ENCODE assay signal across 20 cellular contexts in genomic region chr4:492412-492811, GRCh38. TPM values are rescaled to one million over a fixed set of nuclear protein-coding genes. Genes with fewer than 3 reads are reported as not detected.
A peak's percentile ranks its signal among the peaks of the same experiment; 100 is the strongest.
DNase-seq lines count a peak whose midpoint lies in the region; ATAC-seq, FAIRE-seq and TF ChIP-seq lines count a peak whose summit lies in the region.
"Had no signal": no experiment of that assay in that cellular context is flagged by ENCODE, and none has a peak within 500 bp of the region (broad histone marks: within the 10 kb centered on the region; RNA-seq: fewer than 3 reads in every experiment).

No MANE protein-coding gene starts in this region.

- in situ Hi-C loops in Panc1 (cut with HindIII; ENCODE audit: low pct_unique_long_range_greater_than_20kb, low sequenced_read_pairs), result no loop called here

- H3K36me3 ChIP-seq in Panc1 (ENCODE audit: control insufficient read depth, insufficient read depth, low read length) (no peaks in the 10 kb centered on the region), endodermal cell (ENCODE audit: control insufficient read depth, insufficient read depth, low read length) (peaks cover 64% of the 10 kb centered on the region), small intestine (ENCODE audit: control insufficient read depth in 2 of 2, insufficient read depth in 2 of 2, low read length in 2 of 2) (peaks cover 0 to 9% of the 10 kb centered on the region in 2 donors)
- peaks cover 4% of the 10 kb centered on the region for H3K36me3 ChIP-seq in CD4-positive, alpha-beta memory T cell (ENCODE audit: insufficient read depth, low read length)

- H3K4me3 ChIP-seq in Panc1 (ENCODE audit: low read depth in 2 of 2, low read length in 2 of 2), result no peak overlapping the region
- H3K4me3 ChIP-seq in endodermal cell (ENCODE audit: low read length), result peak overlapping the region; percentile 60
- no peak overlapping the region for H3K4me3 ChIP-seq in small intestine (ENCODE audit: low read depth in 1 of 2, low read length in 2 of 2)
- no peak overlapping the region for H3K4me3 ChIP-seq in CD4-positive, alpha-beta memory T cell (ENCODE audit: low read length in 2 of 2)
- H3K4me3 ChIP-seq: A549, HAP-1 had no signal

- POLR2A ChIA-PET in HEK293T (lab: Yijun Ruan, JAX) (no interaction called here), Panc1 (lab: Charles Lee) (no interaction called here)
- POLR2A ChIA-PET in CD4-positive, alpha-beta memory T cell (lab: Charles Lee; ENCODE audit: partially characterized antibody), result interaction anchor here (1.3 kb wide), 1 partner anchor 9 kb away, joined by 4 read pairs; no protein-coding TSS in a partner anchor

- H3K27me3 ChIP-seq in Panc1 (ENCODE audit: control insufficient read depth, insufficient read depth, low read length) (no peaks in the 10 kb centered on the region), endodermal cell (ENCODE audit: control insufficient read depth, insufficient read depth, low read length, poor library complexity, severe bottlenecking) (no peaks in the 10 kb centered on the region), small intestine (ENCODE audit: control insufficient read depth in 2 of 2, insufficient read depth in 2 of 2, low read length in 2 of 2) (no peaks in the 10 kb centered on the region)
- no peaks in the 10 kb centered on the region for H3K27me3 ChIP-seq in CD4-positive, alpha-beta memory T cell (ENCODE audit: insufficient read depth, low read length)

- no CpG with 5 or more reads among the region's 1 CpG for WGBS in endodermal cell (ENCODE audit: insufficient coverage in 1 of 2, insufficient read length in 1 of 2), 2 experiments
- 92 to 97% (median 93%) methylated on average over 1 of the region's 1 CpG for WGBS in small intestine, 3 donors

- intact Hi-C loops in Panc1 (cut with micrococcal nuclease; ENCODE audit: unreplicated experiment), result no loop called here
- intact Hi-C loops in CD4-positive, alpha-beta memory T cell (cut with micrococcal nuclease), result no loop called here

- H3K4me1 ChIP-seq in Panc1 (ENCODE audit: control insufficient read depth, insufficient read depth, low read length) (no peaks in the 10 kb centered on the region), endodermal cell (ENCODE audit: control insufficient read depth, insufficient read depth, low read length) (no peaks in the 10 kb centered on the region), small intestine (ENCODE audit: control insufficient read depth in 2 of 2, insufficient read depth in 1 of 2, low read depth in 1 of 2, low read length in 1 of 2) (no peaks in the 10 kb centered on the region)
- H3K4me1 ChIP-seq in CD4-positive, alpha-beta memory T cell (ENCODE audit: insufficient read depth, low read length), result peaks cover 3% of the 10 kb centered on the region
- H3K4me1 ChIP-seq: A549, Caco-2, HAP-1 had no signal

- ATAC-seq in Panc1 (no peak), HG02885 (IDR thresholded peaks at IDR 0.05; ENCODE audit: poor library complexity, unreplicated experiment) (no peak)
- ATAC-seq: A549; CD8-positive, alpha-beta T cell had no signal

- CTCF ChIA-PET in HEK293T (lab: Yijun Ruan, JAX) (no interaction called here), Panc1 (lab: Charles Lee) (no interaction called here)
- CTCF ChIA-PET in CD4-positive, alpha-beta memory T cell (lab: Charles Lee; ENCODE audit: partially characterized antibody), result no interaction called here

- no peaks in the 10 kb centered on the region for H3K27me3 Mint-ChIP-seq in endodermal cell (ENCODE audit: insufficient read depth)
- H3K27me3 Mint-ChIP-seq in CD4-positive, alpha-beta memory T cell, result no peaks in the 10 kb centered on the region

- TF ChIP-seq CTCF in Panc1 (IDR thresholded peaks at IDR 0.05), result no peak
- no peak for TF ChIP-seq CTCF in endodermal cell (conservative IDR thresholded peaks at IDR 0.05)

- no peak overlapping the region for H3K4me3 Mint-ChIP-seq in endodermal cell
- H3K4me3 Mint-ChIP-seq in CD4-positive, alpha-beta memory T cell, result peak overlapping the region in 1 of 8 donors; percentile 36
- H3K4me3 Mint-ChIP-seq: CD8-positive, alpha-beta T cell had no signal

- DNase-seq in HEK293T (ENCODE audit: extremely low spot score) (no peak), Panc1 (ENCODE audit: low read depth, low spot score) (no peak), endodermal cell (no peak), small intestine (no peak), NCI-H146 (lab: John Stamatoyannopoulos, UW) (no peak)
- DNase-seq in CD4-positive, alpha-beta memory T cell, result no peak
- DNase-seq: 8988T; ACHN; AML-193; C1 segment of cervical spinal cord; Caco-2; CD8-positive, alpha-beta T cell; DMS153; DND-41; GOT3 had no signal

- H3K27ac ChIP-seq in Panc1 (ENCODE audit: low read length) (no peak overlapping the region), endodermal cell (ENCODE audit: low read depth, low read length) (no peak overlapping the region), small intestine (ENCODE audit: low read depth in 1 of 2, low read length in 1 of 2) (no peak overlapping the region)
- H3K27ac ChIP-seq in CD4-positive, alpha-beta memory T cell (ENCODE audit: low read depth, low read length), result no peak overlapping the region
- H3K27ac ChIP-seq: A549 had no signal

- H3K4me1 Mint-ChIP-seq in endodermal cell, result no peaks in the 10 kb centered on the region
- H3K4me1 Mint-ChIP-seq in CD4-positive, alpha-beta memory T cell, result peaks cover 8 to 27% (median 10%) of the 10 kb centered on the region in 4 donors

- H3K9me3 Mint-ChIP-seq in endodermal cell, result peaks cover 82% of the 10 kb centered on the region
- H3K9me3 Mint-ChIP-seq in CD4-positive, alpha-beta memory T cell, result peaks cover 0 to 79% (median 52%) of the 10 kb centered on the region in 8 donors

- peaks cover 78% of the 10 kb centered on the region for H3K36me3 Mint-ChIP-seq in endodermal cell (ENCODE audit: low read depth)
- peaks cover 54 to 68% of the 10 kb centered on the region in 2 donors for H3K36me3 Mint-ChIP-seq in CD4-positive, alpha-beta memory T cell

- H3K9ac ChIP-seq in endodermal cell (ENCODE audit: extremely low read depth, low read length, poor library complexity, severe bottlenecking), result no peak overlapping the region

- BruUV-seq in Panc1 (replicated peaks; lab: Mats Ljungman, UMichigan), result TSS peak; percentile 2

- peak; percentile 83 for FAIRE-seq in small intestine (lab: Jason Lieb, UNC)
- FAIRE-seq: GM12892, H54 had no signal

- no peak overlapping the region for H3K27ac Mint-ChIP-seq in endodermal cell
- H3K27ac Mint-ChIP-seq in CD4-positive, alpha-beta memory T cell, result no peak overlapping the region
- H3K27ac Mint-ChIP-seq: CD8-positive, alpha-beta T cell had no signal

- H3K9me3 ChIP-seq in Panc1 (ENCODE audit: control insufficient read depth, insufficient read depth, low read depth, low read length) (peaks cover 16% of the 10 kb centered on the region; the same call in 1 of the 2 replicates), endodermal cell (ENCODE audit: control insufficient read depth, low read length) (peaks cover 94% of the 10 kb centered on the region), small intestine (ENCODE audit: control insufficient read depth, low read depth) (peaks cover 1% of the 10 kb centered on the region)
- peaks cover 0 to 18% of the 10 kb centered on the region in 2 donors for H3K9me3 ChIP-seq in CD4-positive, alpha-beta memory T cell (ENCODE audit: control insufficient read depth in 1 of 2, low read length in 2 of 2)
- H3K9me3 ChIP-seq: Caco-2 had no signal

TF ChIP-seq in HEK293T, 16 proteins besides CTCF, POLR2A, EP300 and RAD21:
- TF ChIP-seq SP1 (IDR thresholded peaks at IDR 0.05) (no peak), ZNF384 (IDR thresholded peaks at IDR 0.05) (peak; percentile 55; the same call in 1 of the 2 replicates), LEF1 (IDR thresholded peaks at IDR 0.05; ENCODE audit: borderline replicate concordance) (no peak), SUZ12 (IDR thresholded peaks at IDR 0.05) (no peak), CTBP1 (IDR thresholded peaks at IDR 0.05; ENCODE audit: borderline replicate concordance) (no peak), FOXA1 (IDR thresholded peaks at IDR 0.05) (no peak)

RNA-seq across cellular contexts. Expression of gene ZNF721, which starts 6.5 kb away (rescaled TPM):
- total RNA-seq in Panc1 (2021; ENCODE audit: unreplicated experiment), result 21.5 TPM
- polyA plus RNA-seq in Panc1 (2012; ENCODE audit: insufficient read length), result 7.3 TPM
- total RNA-seq in endodermal cell, result 10 to 100 TPM; 68.9 to 71.5 TPM
- polyA plus RNA-seq in endodermal cell (2013, experiment 1 of 2), result 37.4 TPM
- polyA plus RNA-seq in endodermal cell (2013, experiment 2 of 2), result 35.7 TPM
- 1 to 10 TPM; 6.5 to 8.8 (median 8.5) TPM for polyA plus RNA-seq in small intestine
- total RNA-seq in CD4-positive, alpha-beta memory T cell, result 10 to 100 TPM; 67.7 to 73.4 TPM
- polyA plus RNA-seq in CD4-positive, alpha-beta memory T cell, result 10 to 100 TPM; 30.8 to 40.4 TPM

RNA-seq across cellular contexts. Expression of gene PIGG, which starts 6.6 kb away (rescaled TPM):
- total RNA-seq in Panc1 (2021; ENCODE audit: unreplicated experiment), result 53.9 TPM
- polyA plus RNA-seq in Panc1 (2012; ENCODE audit: insufficient read length), result 52.6 TPM
- total RNA-seq in endodermal cell, result 10 to 100 TPM; 73.4 to 80.3 TPM
- polyA plus RNA-seq in endodermal cell (2013, experiment 1 of 2), result 53.9 TPM
- 47.8 TPM for polyA plus RNA-seq in endodermal cell (2013, experiment 2 of 2)
- polyA plus RNA-seq in small intestine, result 10 to 100 TPM; 26.3 to 40.0 (median 38.2) TPM
- total RNA-seq in CD4-positive, alpha-beta memory T cell, result 100 to 1,000 TPM in 1 of 2 experiments, 10 to 100 TPM in 1; 97.3 to 105 TPM
- polyA plus RNA-seq in CD4-positive, alpha-beta memory T cell, result 10 to 100 TPM; 15.5 to 27.8 TPM
